ENCODE assay signal across 19 cellular contexts in genomic region chr7:106177738-106178592, GRCh38.
A peak's percentile ranks its signal among the peaks of the same experiment; 100 is the strongest.
DNase-seq lines count a peak whose midpoint lies in the region; ATAC-seq, FAIRE-seq and TF ChIP-seq lines count a peak whose summit lies in the region.
"Had no signal": no experiment of that assay in that cellular context is flagged by ENCODE, and none has a peak within 500 bp of the region (broad histone marks: within the 10 kb centered on the region; RNA-seq: fewer than 3 reads in every experiment).

No MANE protein-coding gene starts in this region.

- H3K4me3 ChIP-seq in GM12878 (no peak overlapping the region), right lobe of liver (peak overlapping the region in 2 of 3 donors; percentile 11), skeletal muscle tissue (ENCODE audit: low read length in 3 of 3) (no peak overlapping the region), trophoblast cell (ENCODE audit: low read depth, low read length) (no peak overlapping the region), suprapubic skin (no peak overlapping the region), small intestine (ENCODE audit: low read depth in 1 of 2, low read length in 2 of 2) (no peak overlapping the region)
- H3K4me3 ChIP-seq: body of pancreas, thoracic aorta had no signal

- H4K12ac ChIP-seq in trophoblast cell (ENCODE audit: low read depth, low read length): no peak overlapping the region

- no peaks in the 10 kb centered on the region for H3K9me3 ChIP-seq in GM12878 (replicated peaks; ENCODE audit: control insufficient read depth, insufficient read depth, low read length)
- no peaks in the 10 kb centered on the region for H3K9me3 ChIP-seq in right lobe of liver
- H3K9me3 ChIP-seq in skeletal muscle tissue (ENCODE audit: control insufficient read depth in 3 of 3, low read length in 3 of 3): no peaks in the 10 kb centered on the region
- no peaks in the 10 kb centered on the region for H3K9me3 ChIP-seq in trophoblast cell (ENCODE audit: insufficient read depth, low read depth, low read length)
- H3K9me3 ChIP-seq in suprapubic skin: no peaks in the 10 kb centered on the region
- no peaks in the 10 kb centered on the region for H3K9me3 ChIP-seq in small intestine (ENCODE audit: control insufficient read depth, low read depth)
- H3K9me3 ChIP-seq: BE2C, body of pancreas, thoracic aorta had no signal

- peak; percentile 38 for DNase-seq in DMS53 (lab: John Stamatoyannopoulos, UW)
- DNase-seq in DMS53 treated with DMSO at 0.1 percent for 48 hours (lab: John Stamatoyannopoulos, UW; ENCODE audit: unreplicated experiment): no peak
- no peak for DNase-seq in GM12878 (ENCODE audit: low read depth, low spot score)
- peak; percentile 48 to 87 (median 81) for DNase-seq in right lobe of liver
- DNase-seq in trophoblast cell: no peak
- DNase-seq in suprapubic skin (ENCODE audit: low spot score in 2 of 2): no peak
- DNase-seq in small intestine: no peak
- DNase-seq: activated T-cell treated with anti-CD3 and anti-CD28 coated beads for 4 hours, BE2C, GF-D8, left colon had no signal

- H2AK5ac ChIP-seq in trophoblast cell (ENCODE audit: low read length): no peak overlapping the region

- no peak overlapping the region for H2BK120ac ChIP-seq in trophoblast cell (ENCODE audit: insufficient read depth, low read length, poor library complexity)

- TF ChIP-seq EP300 in GM12878 (IDR thresholded peaks at IDR 0.05; ENCODE audit: borderline replicate concordance in 1 of 2, control insufficient read depth in 1 of 2, low read depth in 2 of 2, low read length in 2 of 2): no peak
- TF ChIP-seq EP300 in suprapubic skin (IDR thresholded peaks at IDR 0.05): no peak

- ATAC-seq in GM12878 (peak; percentile 4; the same call in 2 of the 3 replicates), right lobe of liver (peak; percentile 37 to 67 (median 61))
- ATAC-seq: activated naive CD4-positive, alpha-beta T cell treated with anti-CD3 and anti-CD28 coated beads, Interleukin-2, amount 50 U/mL, for 72 hours; foreskin keratinocyte had no signal

- H4K20me1 ChIP-seq in GM12878 (ENCODE audit: control insufficient read depth, insufficient read depth): no peaks in the 10 kb centered on the region

- RAD21 ChIA-PET in GM12878 (lab: Charles Lee; ENCODE audit: unreplicated experiment): interaction anchor here (0.6 to 6.1 kb wide), 34 partner anchors 10 to 608 kb away, joined by 3 to 311 read pairs (median 8); partner anchors contain the start of gene NAMPT

- H3K79me2 ChIP-seq in GM12878 (ENCODE audit: control insufficient read depth, insufficient read depth, low read length): no peaks in the 10 kb centered on the region
- no peaks in the 10 kb centered on the region for H3K79me2 ChIP-seq in trophoblast cell (ENCODE audit: control insufficient read depth, insufficient read depth, low read length, poor library complexity)
- H3K79me2 ChIP-seq: parathyroid adenoma had no signal

- H3K4me2 ChIP-seq in GM12878 (ENCODE audit: control insufficient read depth, insufficient read depth) (no peak overlapping the region), trophoblast cell (ENCODE audit: low read length) (no peak overlapping the region)

- SMC1A ChIA-PET in GM12878 (lab: Charles Lee; ENCODE audit: uncharacterized antibody, unreplicated experiment): interaction anchor here (0.7 to 17.7 kb wide), 42 partner anchors 11 to 972 kb away, joined by 3 to 390 read pairs (median 6); partner anchors contain the start of gene NAMPT

- H3K4me1 ChIP-seq in GM12878 (ENCODE audit: control insufficient read depth, insufficient read depth, low read length) (peaks cover 12% of the 10 kb centered on the region), right lobe of liver (peaks cover 0 to 72% (median 21%) of the 10 kb centered on the region in 4 donors), skeletal muscle tissue (ENCODE audit: control insufficient read depth in 3 of 3, insufficient read depth in 3 of 3, low read length in 3 of 3) (peaks cover 19 to 26% (median 22%) of the 10 kb centered on the region in 3 donors), trophoblast cell (ENCODE audit: control insufficient read depth in 1 of 2, insufficient read depth in 2 of 2, low read length in 2 of 2) (peaks cover 0 to 2% of the 10 kb centered on the region in 2 experiments), suprapubic skin (peaks cover 24% of the 10 kb centered on the region), small intestine (ENCODE audit: control insufficient read depth in 2 of 2, insufficient read depth in 1 of 2, low read depth in 1 of 2, low read length in 1 of 2) (no peaks in the 10 kb centered on the region)
- H3K4me1 ChIP-seq: BE2C, foreskin keratinocyte, parathyroid adenoma had no signal

- intact Hi-C loops in GM12878 (cut with micrococcal nuclease; ENCODE audit: unreplicated experiment) (loop anchor here (2.0 to 10.0 kb wide), 5 partner anchors 169 to 977 kb away; partner anchors contain the start of gene CCDC71L), right lobe of liver (cut with DNase I) (loop anchor here (5.0 to 10.0 kb wide), 2 partner anchors 287 to 289 kb away; no protein-coding TSS in a partner anchor)

- no peak overlapping the region for H3K18ac ChIP-seq in trophoblast cell (ENCODE audit: low read length)

- in situ Hi-C loops in GM12878 (cut with MboI): loop anchor here (5.0 kb wide), 3 partner anchors 284 to 554 kb away; no protein-coding TSS in a partner anchor

- TF ChIP-seq POLR2A in GM12878 (IDR thresholded peaks at IDR 0.05; ENCODE audit: low read depth, low read length): no peak
- no peak for TF ChIP-seq POLR2A in right lobe of liver (IDR thresholded peaks at IDR 0.05)
- TF ChIP-seq POLR2A in suprapubic skin (IDR thresholded peaks at IDR 0.05): no peak

- POLR2A ChIA-PET in GM12878 (lab: Charles Lee): interaction anchor here (0.6 to 2.8 kb wide), 4 partner anchors 108 to 769 kb away, joined by 3 to 15 read pairs (median 3); no protein-coding TSS in a partner anchor

- 58% methylated on average over 11 of the region's 11 CpGs for WGBS in GM12878 (ENCODE audit: insufficient coverage, insufficient replicate concordance, low lambda C conversion rate, missing lambda C conversion rate)
- 53% methylated on average over 6 of the region's 11 CpGs for WGBS in right lobe of liver (ENCODE audit: insufficient coverage, low coverage, low lambda C conversion rate, missing lambda C conversion rate)
- no CpG with 5 or more reads among the region's 11 CpGs for WGBS in trophoblast cell (ENCODE audit: extremely low coverage, insufficient coverage, insufficient read length)
- 64% methylated on average over 11 of the region's 11 CpGs for WGBS in suprapubic skin
- 68 to 81% (median 76%) methylated on average over 10 to 11 of the region's 11 CpGs for WGBS in small intestine, 3 donors

- TF ChIP-seq RAD21 in GM12878 (IDR thresholded peaks at IDR 0.05; ENCODE audit: insufficient read depth, low read depth, low read length): no peak

- no peak overlapping the region for H2BK5ac ChIP-seq in trophoblast cell (ENCODE audit: low read depth, low read length, poor library complexity)

- H3K79me1 ChIP-seq in trophoblast cell (ENCODE audit: low read length): no peaks in the 10 kb centered on the region

- CTCF ChIA-PET in GM12878 (lab: Yijun Ruan, JAX): interaction anchor here (0.6 to 14.5 kb wide), 60 partner anchors 9 to 602 kb away, joined by 3 to 530 read pairs (median 4); partner anchors contain the start of gene NAMPT

- H2BK12ac ChIP-seq in trophoblast cell (ENCODE audit: low read length): no peak overlapping the region

- H4K8ac ChIP-seq in trophoblast cell (ENCODE audit: low read depth, low read length): no peak overlapping the region

- no peak overlapping the region for H3K14ac ChIP-seq in trophoblast cell (ENCODE audit: low read length)

- no peak overlapping the region for H3K23ac ChIP-seq in trophoblast cell (ENCODE audit: low read length)

- no peak overlapping the region for H3K9ac ChIP-seq in GM12878 (ENCODE audit: control insufficient read depth, insufficient read depth, low read length)
- peak overlapping the region in 2 of 3 donors; percentile 17 to 37 for H3K9ac ChIP-seq in skeletal muscle tissue (ENCODE audit: low read depth in 1 of 3, low read length in 3 of 3)
- H3K9ac ChIP-seq in trophoblast cell (ENCODE audit: low read length): no peak overlapping the region
- H3K9ac ChIP-seq: parathyroid adenoma had no signal

- H3K4ac ChIP-seq in trophoblast cell (ENCODE audit: low read depth, low read length): no peak overlapping the region

- H2AFZ ChIP-seq in GM12878 (ENCODE audit: control insufficient read depth, low read depth, low read length) (no peak overlapping the region), trophoblast cell (ENCODE audit: insufficient read depth, low read length, poor library complexity) (no peak overlapping the region)

- no TSS peak for BruUV-seq in GM12878 (replicated peaks; lab: Mats Ljungman, UMichigan)

- H3K36me3 ChIP-seq in GM12878 (ENCODE audit: control insufficient read depth in 2 of 2, insufficient read depth in 2 of 2, low read length in 1 of 2): no peaks in the 10 kb centered on the region
- H3K36me3 ChIP-seq in right lobe of liver: no peaks in the 10 kb centered on the region
- no peaks in the 10 kb centered on the region for H3K36me3 ChIP-seq in skeletal muscle tissue (ENCODE audit: control insufficient read depth in 3 of 3, insufficient read depth in 3 of 3, low read length in 3 of 3)
- H3K36me3 ChIP-seq in trophoblast cell (ENCODE audit: control insufficient read depth in 1 of 2, insufficient read depth in 2 of 2, low read length in 2 of 2): no peaks in the 10 kb centered on the region
- H3K36me3 ChIP-seq in suprapubic skin: no peaks in the 10 kb centered on the region
- H3K36me3 ChIP-seq in small intestine (ENCODE audit: control insufficient read depth in 2 of 2, insufficient read depth in 2 of 2, low read length in 2 of 2): no peaks in the 10 kb centered on the region
- H3K36me3 ChIP-seq: BE2C, thoracic aorta had no signal

- FAIRE-seq in GM12878 (lab: Jason Lieb, UNC) (no peak), small intestine (lab: Jason Lieb, UNC) (no peak)
- FAIRE-seq: D721Med had no signal

- TF ChIP-seq CTCF in GM12878 (IDR thresholded peaks at IDR 0.05 in 2 of 3, conservative IDR thresholded peaks at IDR 0.05 in 1 of 3; ENCODE audit: control insufficient read depth in 2 of 3, extremely low read depth in 1 of 3, insufficient read depth in 1 of 3, low read depth in 3 of 3, low read length in 3 of 3) (no peak), right lobe of liver (IDR thresholded peaks at IDR 0.05) (no peak), suprapubic skin (IDR thresholded peaks at IDR 0.05) (no peak)

- H4K91ac ChIP-seq in trophoblast cell (ENCODE audit: low read depth, low read length): no peak overlapping the region

- no peak overlapping the region for H3K27ac ChIP-seq in GM12878 (ENCODE audit: control insufficient read depth, insufficient read depth)
- peak overlapping the region; percentile 78 to 94 (median 90) for H3K27ac ChIP-seq in right lobe of liver
- peak overlapping the region; percentile 83 for H3K27ac ChIP-seq in skeletal muscle tissue (ENCODE audit: low read depth, low read length)
- no peak overlapping the region for H3K27ac ChIP-seq in trophoblast cell (ENCODE audit: low read depth, low read length)
- H3K27ac ChIP-seq in suprapubic skin: no peak overlapping the region
- H3K27ac ChIP-seq in small intestine (ENCODE audit: low read depth in 1 of 2, low read length in 1 of 2): no peak overlapping the region
- H3K27ac ChIP-seq: 22Rv1, foreskin keratinocyte, parathyroid adenoma, thoracic aorta had no signal

- H3K27me3 ChIP-seq in GM12878 (replicated peaks in 1 of 2; ENCODE audit: control insufficient read depth in 2 of 2, insufficient read depth in 2 of 2, low read length in 1 of 2) (no peaks in the 10 kb centered on the region), right lobe of liver (no peaks in the 10 kb centered on the region), skeletal muscle tissue (ENCODE audit: control insufficient read depth in 3 of 3, insufficient read depth in 3 of 3, low read length in 3 of 3) (no peaks in the 10 kb centered on the region), trophoblast cell (ENCODE audit: insufficient read depth, low read length) (no peaks in the 10 kb centered on the region), suprapubic skin (no peaks in the 10 kb centered on the region), small intestine (ENCODE audit: control insufficient read depth in 2 of 2, insufficient read depth in 2 of 2, low read length in 2 of 2) (no peaks in the 10 kb centered on the region)
- H3K27me3 ChIP-seq: BE2C, body of pancreas had no signal

Comparison
In these comparisons a context has a peak if more than half of its experiments do, and no peak if none do; other contexts are left out.
1. DNase-seq: peak in DMS53 (single experiment) and right lobe of liver (3 of 3); none in DMS53 treated with DMSO at 0.1 percent for 48 hours (single experiment), GM12878 (single experiment), trophoblast cell (0 of 2), suprapubic skin (0 of 2) and small intestine (single experiment).
2. H3K27ac ChIP-seq: peak in right lobe of liver (3 of 3) and skeletal muscle tissue (single experiment); none in GM12878 (single experiment), trophoblast cell (single experiment), suprapubic skin (single experiment) and small intestine (0 of 2).
3. H3K4me3 ChIP-seq: peak in right lobe of liver (2 of 3); none in GM12878 (single experiment), skeletal muscle tissue (0 of 3), trophoblast cell (single experiment), suprapubic skin (single experiment) and small intestine (0 of 2).
4. H3K9ac ChIP-seq: peak in skeletal muscle tissue (2 of 3); none in GM12878 (single experiment) and trophoblast cell (single experiment).